ENCODE assay signal across 13 cellular contexts in genomic region chr5:61449756-61450155, GRCh38.
DNase-seq lines count a peak whose midpoint lies in the region; ATAC-seq, FAIRE-seq and TF ChIP-seq lines count a peak whose summit lies in the region.
"Had no signal": no experiment of that assay in that cellular context is flagged by ENCODE, and none has a peak within 500 bp of the region (broad histone marks: within the 10 kb centered on the region; RNA-seq: fewer than 3 reads in every experiment).

No MANE protein-coding gene starts in this region.

- TF ChIP-seq CTCF in Calu3 (IDR thresholded peaks at IDR 0.05; ENCODE audit: unreplicated experiment) = no peak
- no peak for TF ChIP-seq CTCF in PC-9 (conservative IDR thresholded peaks at IDR 0.05)
- no peak for TF ChIP-seq CTCF in progenitor cell of endocrine pancreas (IDR thresholded peaks at IDR 0.05; ENCODE audit: unreplicated experiment)

- POLR2A ChIA-PET in PC-9 (lab: Charles Lee; ENCODE audit: unreplicated experiment) = interaction anchor here (0.6 kb wide), 1 partner anchor 147 kb away, joined by 7 read pairs; no protein-coding TSS in a partner anchor

- no peaks in the 10 kb centered on the region for H3K9me2 ChIP-seq in PC-9 (ENCODE audit: insufficient read depth)

- FAIRE-seq in GM19239 (lab: Jason Lieb, UNC) = no peak
- FAIRE-seq: D721Med, GM18507 had no signal

- H3K27me3 ChIP-seq in PC-9 (ENCODE audit: insufficient read depth, low read depth) (no peaks in the 10 kb centered on the region), esophagus (ENCODE audit: control insufficient read depth in 1 of 2, insufficient read depth in 2 of 2, low read length in 2 of 2) (no peaks in the 10 kb centered on the region)
- H3K27me3 ChIP-seq: spleen had no signal

- H3K4me3 ChIP-seq in PC-9 (no peak overlapping the region), esophagus (ENCODE audit: low read depth in 1 of 2, low read length in 2 of 2) (no peak overlapping the region)
- H3K4me3 ChIP-seq: spleen had no signal

- no TSS peak for BruUV-seq in Calu3 (replicated peaks; lab: Mats Ljungman, UMichigan)
- TSS peak; percentile 76 for BruUV-seq in PC-9 (replicated peaks; lab: Mats Ljungman, UMichigan)

- H3K36me3 ChIP-seq in PC-9 (ENCODE audit: low read depth) = no peaks in the 10 kb centered on the region
- no peaks in the 10 kb centered on the region for H3K36me3 ChIP-seq in esophagus (ENCODE audit: control insufficient read depth in 2 of 2, insufficient read depth in 2 of 2, low read length in 1 of 2)

- H3K27ac Mint-ChIP-seq in Calu3 (ENCODE audit: unreplicated experiment) (peak overlapping the region; percentile 98), progenitor cell of endocrine pancreas (peak overlapping the region; percentile 71)
- H3K27ac Mint-ChIP-seq: activated CD4-positive, alpha-beta memory T cell treated with anti-CD3 and anti-CD28 coated beads, Interleukin-2, amount 10 ng/mL, durations not matched to agents 7 days and 5 days had no signal

- H3K4me3 Mint-ChIP-seq in Calu3 (ENCODE audit: low read depth, unreplicated experiment) (peak overlapping the region; percentile 59), progenitor cell of endocrine pancreas (ENCODE audit: low read depth) (no peak overlapping the region)
- H3K4me3 Mint-ChIP-seq: activated CD4-positive, alpha-beta memory T cell treated with anti-CD3 and anti-CD28 coated beads, Interleukin-2, amount 10 ng/mL, durations not matched to agents 7 days and 5 days had no signal

- peaks cover 35% of the 10 kb centered on the region for H3K79me2 ChIP-seq in PC-9 (ENCODE audit: low read depth)

- DNase-seq in Calu3 (peak; percentile 11), PC-9 (no peak), progenitor cell of endocrine pancreas (ENCODE audit: low spot score, unreplicated experiment) (no peak), GM19239 (ENCODE audit: insufficient read length, low spot score) (no peak), NCI-H510A (lab: John Stamatoyannopoulos, UW) (no peak)
- no peak for DNase-seq in activated effector memory CD4-positive, alpha-beta T cell treated with Interleukin-2 at 50 U/mL for 16 hours
- DNase-seq: activated CD4-positive, alpha-beta memory T cell treated with anti-CD3 and anti-CD28 coated beads, Interleukin-2, amount 10 ng/mL, durations not matched to agents 7 days and 5 days; spleen; stimulated activated CD8-positive, alpha-beta memory T cell treated with anti-CD3 and anti-CD28 coated beads, Interleukin-4, amount 100 ng/mL, for 48 hours had no signal

- no peaks in the 10 kb centered on the region for H4K20me1 ChIP-seq in PC-9 (ENCODE audit: insufficient read depth)

- H3K4me1 ChIP-seq in PC-9 (replicated peaks; ENCODE audit: insufficient read depth) = peaks cover 23% of the 10 kb centered on the region
- H3K4me1 ChIP-seq in esophagus (ENCODE audit: control insufficient read depth in 2 of 2, insufficient read depth in 2 of 2, low read length in 1 of 2) = peaks cover 0 to 4% of the 10 kb centered on the region in 2 donors

- 52 to 70% methylated on average over 1 of the region's 1 CpG for WGBS in esophagus, 2 donors

- CTCF ChIA-PET in Calu3 (lab: Charles Lee) (interaction anchor here (1.9 kb wide), 1 partner anchor 41 kb away, joined by 27 read pairs; no protein-coding TSS in a partner anchor), PC-9 (lab: Charles Lee) (no interaction called here)

- intact Hi-C loops in Calu3 (cut with micrococcal nuclease; ENCODE audit: unreplicated experiment) = no loop called here
- intact Hi-C loops in PC-9 (cut with micrococcal nuclease; ENCODE audit: unreplicated experiment) = loop anchor here (2.0 kb wide), 1 partner anchor 41 kb away; no protein-coding TSS in a partner anchor

- H3K4me2 ChIP-seq in PC-9 = peak overlapping the region; percentile 51

- H3F3A ChIP-seq in PC-9 (ENCODE audit: insufficient read depth, low read depth) = peaks cover 15% of the 10 kb centered on the region; the same call in 1 of the 2 replicates

- peaks cover 12% of the 10 kb centered on the region for H3K4me1 Mint-ChIP-seq in Calu3 (ENCODE audit: low read depth, unreplicated experiment)
- peaks cover 16% of the 10 kb centered on the region for H3K4me1 Mint-ChIP-seq in progenitor cell of endocrine pancreas (ENCODE audit: low read depth)

- H3K9me3 ChIP-seq in PC-9 (ENCODE audit: insufficient read depth, low read depth) (no peaks in the 10 kb centered on the region), esophagus (ENCODE audit: control insufficient read depth in 2 of 2, insufficient read depth in 1 of 2, low read depth in 1 of 2, low read length in 1 of 2) (no peaks in the 10 kb centered on the region)

- H3K27me3 Mint-ChIP-seq in Calu3 (ENCODE audit: unreplicated experiment) (no peaks in the 10 kb centered on the region), progenitor cell of endocrine pancreas (no peaks in the 10 kb centered on the region)
- H3K27me3 Mint-ChIP-seq: activated CD4-positive, alpha-beta memory T cell treated with anti-CD3 and anti-CD28 coated beads, Interleukin-2, amount 10 ng/mL, durations not matched to agents 7 days and 5 days had no signal

- H3K36me3 Mint-ChIP-seq in Calu3 (ENCODE audit: insufficient read depth, unreplicated experiment) (no peaks in the 10 kb centered on the region), progenitor cell of endocrine pancreas (ENCODE audit: insufficient read depth) (peaks cover 20% of the 10 kb centered on the region)

- H3K27ac ChIP-seq in PC-9 = peak overlapping the region; percentile 66
- peak overlapping the region; percentile 31 to 40 for H3K27ac ChIP-seq in esophagus (ENCODE audit: low read depth in 2 of 2, low read length in 1 of 2)

- H3K9me3 Mint-ChIP-seq in Calu3 (ENCODE audit: low read depth, unreplicated experiment) = peaks cover 6% of the 10 kb centered on the region
- H3K9me3 Mint-ChIP-seq in progenitor cell of endocrine pancreas (ENCODE audit: low read depth) = peaks cover 11% of the 10 kb centered on the region

- no peak overlapping the region for H2AFZ ChIP-seq in PC-9

- no peak for ATAC-seq in GM21367 (IDR thresholded peaks at IDR 0.05; ENCODE audit: unreplicated experiment)
